ENCODE assay signal across 31 cellular contexts in genomic region chr4:1488357-1488756, GRCh38.
"Had no signal": no experiment of that assay in that cellular context is flagged by ENCODE, and none has a peak within 500 bp of the region (broad histone marks: within the 10 kb centered on the region; RNA-seq: fewer than 3 reads in every experiment).

No MANE protein-coding gene starts in this region.

- H3K27me3 ChIP-seq: cardiac muscle cell, ovary had no signal

- H3K4me1 ChIP-seq: adrenal gland, ascending aorta, gastrocnemius medialis, prostate gland, stomach, suprapubic skin, tibial artery had no signal

- H3K36me3 ChIP-seq: adrenal gland, ascending aorta, cardiac muscle cell, gastrocnemius medialis, neutrophil, ovary, prostate gland, stomach, suprapubic skin, tibial artery, WERI-Rb-1 had no signal

- ATAC-seq: activated CD4-positive, CD25-positive, alpha-beta regulatory T cell treated with anti-CD3 and anti-CD28 coated beads, Interleukin-2, amount 50 U/mL, for 24 hours; activated naive CD4-positive, alpha-beta T cell treated with anti-CD3 and anti-CD28 coated beads, Interleukin-2, amount 50 U/mL, for 72 hours; effector memory CD8-positive, alpha-beta T cell; gastrocnemius medialis; left lobe of liver; stimulated activated naive B cell treated with anti-CD40 and anti-IgM and Interleukin-4, amounts not matched to agents 10 μg/mL and 1 μg/mL and 100 μg/mL, for 72 hours had no signal

- H3K9me3 ChIP-seq: ovary, prostate gland, suprapubic skin had no signal

- H3K27ac ChIP-seq: adrenal gland, ascending aorta, cardiac muscle cell, coronary artery, gastrocnemius medialis, neutrophil, ovary, prostate gland, stomach, suprapubic skin, tibial artery, WERI-Rb-1 had no signal

- DNase-seq: activated CD4-positive, alpha-beta T cell treated with anti-CD3 and anti-CD28 coated beads for 48 hours; activated CD4-positive, alpha-beta T cell treated with anti-CD3 and anti-CD28 coated beads, Interleukin-2, amount 50 U/mL, for 48 hours; activated CD8-positive, alpha-beta memory T cell treated with anti-CD3 and anti-CD28 coated beads, Interleukin-2, amount 50 U/mL, for 4 hours; activated gamma-delta T cell treated with Interleukin-2 at 50 U/mL for 16 hours; activated T-cell treated with anti-CD3 and anti-CD28 coated beads, Interleukin-2, amount 50 U/mL, for 1 hour; adrenal gland; effector memory CD8-positive, alpha-beta T cell; erythroblast; gastrocnemius medialis; hippocampal formation; immature natural killer cell; mammary epithelial cell; retina; stimulated activated CD4-positive, alpha-beta T cell treated with anti-CD3 and anti-CD28 coated beads, Interleukin-15, amount 100 ng/mL, for 24 hours; stimulated activated CD4-positive, alpha-beta T cell treated with anti-CD3 and anti-CD28 coated beads, Interleukin-2, amount 100 ng/mL, for 24 hours; stimulated activated naive B cell treated with anti-CD40 and anti-IgM and Interleukin-4, amounts not matched to agents 10 μg/mL and 1 μg/mL and 100 μg/mL, for 72 hours; stomach; SW 1271; T1000; WERI-Rb-1 had no signal

- H3K4me3 ChIP-seq: adrenal gland, ascending aorta, cardiac muscle cell, coronary artery, gastrocnemius medialis, ovary, prostate gland, stomach, suprapubic skin, tibial artery had no signal
